2 cellular contexts compared by ENCODE assay signal in the genomic region with DNA sequence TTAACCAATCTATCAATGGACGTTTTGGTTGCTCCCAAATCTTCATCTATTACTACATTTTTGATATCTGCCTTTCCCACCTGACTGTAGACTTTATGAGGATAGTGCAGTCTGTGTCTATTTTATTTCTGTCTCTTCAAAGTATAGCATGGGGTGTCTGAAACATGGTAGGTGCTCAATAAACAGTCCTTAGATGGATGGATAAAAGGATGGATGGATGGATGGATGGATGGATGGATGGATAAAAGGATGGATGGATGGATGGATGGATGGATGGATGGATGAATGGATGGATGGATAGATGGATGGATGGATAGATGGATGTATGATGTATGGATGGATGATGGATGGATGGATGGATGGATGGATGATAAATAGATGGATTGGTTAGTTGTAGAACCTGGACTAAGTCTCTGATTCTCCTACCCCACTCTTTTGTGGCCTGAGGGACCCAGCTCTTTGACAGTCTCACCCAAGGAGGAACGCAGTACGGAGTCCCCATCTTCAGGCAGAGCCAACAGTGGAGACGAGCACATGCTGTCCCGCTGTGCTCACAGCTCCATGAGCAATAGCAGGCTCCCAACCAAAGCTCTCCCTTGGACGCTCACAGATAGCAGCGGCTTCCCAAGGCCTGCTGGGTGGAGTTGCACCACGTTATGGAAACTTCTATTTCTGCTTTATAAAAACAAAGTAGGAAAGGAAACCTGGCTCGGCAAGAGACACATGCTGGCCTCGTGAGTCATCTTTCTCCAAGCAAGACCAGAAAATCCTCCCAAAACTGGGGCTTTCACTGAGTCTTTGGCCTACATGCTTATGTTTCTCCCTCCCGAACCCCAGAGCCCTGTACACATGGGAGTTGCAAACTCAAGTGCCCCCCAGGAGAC.
TF ChIP-seq lines count a peak whose summit lies in the region.

No MANE protein-coding gene starts in this region.

TF ChIP-seq in H1, 55 proteins besides CTCF, POLR2A, EP300 and RAD21 (continues in another document):
- TF ChIP-seq SIRT6 (IDR thresholded peaks at IDR 0.05; ENCODE audit: low read length) = no peak
- no peak for TF ChIP-seq HDAC6 (IDR thresholded peaks at IDR 0.05; ENCODE audit: low read depth, low read length)
- TF ChIP-seq, protein P1, sequence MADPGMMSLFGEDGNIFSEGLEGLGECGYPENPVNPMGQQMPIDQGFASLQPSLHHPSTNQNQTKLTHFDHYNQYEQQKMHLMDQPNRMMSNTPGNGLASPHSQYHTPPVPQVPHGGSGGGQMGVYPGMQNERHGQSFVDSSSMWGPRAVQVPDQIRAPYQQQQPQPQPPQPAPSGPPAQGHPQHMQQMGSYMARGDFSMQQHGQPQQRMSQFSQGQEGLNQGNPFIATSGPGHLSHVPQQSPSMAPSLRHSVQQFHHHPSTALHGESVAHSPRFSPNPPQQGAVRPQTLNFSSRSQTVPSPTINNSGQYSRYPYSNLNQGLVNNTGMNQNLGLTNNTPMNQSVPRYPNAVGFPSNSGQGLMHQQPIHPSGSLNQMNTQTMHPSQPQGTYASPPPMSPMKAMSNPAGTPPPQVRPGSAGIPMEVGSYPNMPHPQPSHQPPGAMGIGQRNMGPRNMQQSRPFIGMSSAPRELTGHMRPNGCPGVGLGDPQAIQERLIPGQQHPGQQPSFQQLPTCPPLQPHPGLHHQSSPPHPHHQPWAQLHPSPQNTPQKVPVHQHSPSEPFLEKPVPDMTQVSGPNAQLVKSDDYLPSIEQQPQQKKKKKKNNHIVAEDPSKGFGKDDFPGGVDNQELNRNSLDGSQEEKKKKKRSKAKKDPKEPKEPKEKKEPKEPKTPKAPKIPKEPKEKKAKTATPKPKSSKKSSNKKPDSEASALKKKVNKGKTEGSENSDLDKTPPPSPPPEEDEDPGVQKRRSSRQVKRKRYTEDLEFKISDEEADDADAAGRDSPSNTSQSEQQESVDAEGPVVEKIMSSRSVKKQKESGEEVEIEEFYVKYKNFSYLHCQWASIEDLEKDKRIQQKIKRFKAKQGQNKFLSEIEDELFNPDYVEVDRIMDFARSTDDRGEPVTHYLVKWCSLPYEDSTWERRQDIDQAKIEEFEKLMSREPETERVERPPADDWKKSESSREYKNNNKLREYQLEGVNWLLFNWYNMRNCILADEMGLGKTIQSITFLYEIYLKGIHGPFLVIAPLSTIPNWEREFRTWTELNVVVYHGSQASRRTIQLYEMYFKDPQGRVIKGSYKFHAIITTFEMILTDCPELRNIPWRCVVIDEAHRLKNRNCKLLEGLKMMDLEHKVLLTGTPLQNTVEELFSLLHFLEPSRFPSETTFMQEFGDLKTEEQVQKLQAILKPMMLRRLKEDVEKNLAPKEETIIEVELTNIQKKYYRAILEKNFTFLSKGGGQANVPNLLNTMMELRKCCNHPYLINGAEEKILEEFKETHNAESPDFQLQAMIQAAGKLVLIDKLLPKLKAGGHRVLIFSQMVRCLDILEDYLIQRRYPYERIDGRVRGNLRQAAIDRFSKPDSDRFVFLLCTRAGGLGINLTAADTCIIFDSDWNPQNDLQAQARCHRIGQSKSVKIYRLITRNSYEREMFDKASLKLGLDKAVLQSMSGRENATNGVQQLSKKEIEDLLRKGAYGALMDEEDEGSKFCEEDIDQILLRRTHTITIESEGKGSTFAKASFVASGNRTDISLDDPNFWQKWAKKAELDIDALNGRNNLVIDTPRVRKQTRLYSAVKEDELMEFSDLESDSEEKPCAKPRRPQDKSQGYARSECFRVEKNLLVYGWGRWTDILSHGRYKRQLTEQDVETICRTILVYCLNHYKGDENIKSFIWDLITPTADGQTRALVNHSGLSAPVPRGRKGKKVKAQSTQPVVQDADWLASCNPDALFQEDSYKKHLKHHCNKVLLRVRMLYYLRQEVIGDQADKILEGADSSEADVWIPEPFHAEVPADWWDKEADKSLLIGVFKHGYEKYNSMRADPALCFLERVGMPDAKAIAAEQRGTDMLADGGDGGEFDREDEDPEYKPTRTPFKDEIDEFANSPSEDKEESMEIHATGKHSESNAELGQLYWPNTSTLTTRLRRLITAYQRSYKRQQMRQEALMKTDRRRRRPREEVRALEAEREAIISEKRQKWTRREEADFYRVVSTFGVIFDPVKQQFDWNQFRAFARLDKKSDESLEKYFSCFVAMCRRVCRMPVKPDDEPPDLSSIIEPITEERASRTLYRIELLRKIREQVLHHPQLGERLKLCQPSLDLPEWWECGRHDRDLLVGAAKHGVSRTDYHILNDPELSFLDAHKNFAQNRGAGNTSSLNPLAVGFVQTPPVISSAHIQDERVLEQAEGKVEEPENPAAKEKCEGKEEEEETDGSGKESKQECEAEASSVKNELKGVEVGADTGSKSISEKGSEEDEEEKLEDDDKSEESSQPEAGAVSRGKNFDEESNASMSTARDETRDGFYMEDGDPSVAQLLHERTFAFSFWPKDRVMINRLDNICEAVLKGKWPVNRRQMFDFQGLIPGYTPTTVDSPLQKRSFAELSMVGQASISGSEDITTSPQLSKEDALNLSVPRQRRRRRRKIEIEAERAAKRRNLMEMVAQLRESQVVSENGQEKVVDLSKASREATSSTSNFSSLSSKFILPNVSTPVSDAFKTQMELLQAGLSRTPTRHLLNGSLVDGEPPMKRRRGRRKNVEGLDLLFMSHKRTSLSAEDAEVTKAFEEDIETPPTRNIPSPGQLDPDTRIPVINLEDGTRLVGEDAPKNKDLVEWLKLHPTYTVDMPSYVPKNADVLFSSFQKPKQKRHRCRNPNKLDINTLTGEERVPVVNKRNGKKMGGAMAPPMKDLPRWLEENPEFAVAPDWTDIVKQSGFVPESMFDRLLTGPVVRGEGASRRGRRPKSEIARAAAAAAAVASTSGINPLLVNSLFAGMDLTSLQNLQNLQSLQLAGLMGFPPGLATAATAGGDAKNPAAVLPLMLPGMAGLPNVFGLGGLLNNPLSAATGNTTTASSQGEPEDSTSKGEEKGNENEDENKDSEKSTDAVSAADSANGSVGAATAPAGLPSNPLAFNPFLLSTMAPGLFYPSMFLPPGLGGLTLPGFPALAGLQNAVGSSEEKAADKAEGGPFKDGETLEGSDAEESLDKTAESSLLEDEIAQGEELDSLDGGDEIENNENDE (IDR thresholded peaks at IDR 0.05; ENCODE audit: insufficient replicate concordance, low read length) = no peak
- no peak for TF ChIP-seq TEAD4 (IDR thresholded peaks at IDR 0.05; ENCODE audit: low read depth, low read length)
- no peak for TF ChIP-seq BCL11A (IDR thresholded peaks at IDR 0.05; ENCODE audit: low read depth in 2 of 2, low read length in 2 of 2)
- no peak for TF ChIP-seq YY1 (IDR thresholded peaks at IDR 0.05; ENCODE audit: low read depth, low read length)
- TF ChIP-seq MAFK (IDR thresholded peaks at IDR 0.05; ENCODE audit: low read depth, low read length) = no peak
- TF ChIP-seq RXRA (IDR thresholded peaks at IDR 0.05; ENCODE audit: insufficient read depth, low read depth, low read length) = no peak
- TF ChIP-seq SIN3A (conservative IDR thresholded peaks at IDR 0.05 in 1 of 2, IDR thresholded peaks at IDR 0.05 in 1 of 2; ENCODE audit: low read depth in 1 of 2, low read length in 2 of 2) = no peak
- TF ChIP-seq TAF1 (IDR thresholded peaks at IDR 0.05; ENCODE audit: low read depth, low read length) = no peak
- TF ChIP-seq TCF12 (IDR thresholded peaks at IDR 0.05; ENCODE audit: low read depth, low read length) = no peak
- no peak for TF ChIP-seq CEBPB (IDR thresholded peaks at IDR 0.05; ENCODE audit: low read depth, low read length)
- TF ChIP-seq BACH1 (IDR thresholded peaks at IDR 0.05; ENCODE audit: low read length) = no peak

TF ChIP-seq in HepG2, 621 proteins besides CTCF, POLR2A, EP300 and RAD21:
- TF ChIP-seq, protein P2, sequence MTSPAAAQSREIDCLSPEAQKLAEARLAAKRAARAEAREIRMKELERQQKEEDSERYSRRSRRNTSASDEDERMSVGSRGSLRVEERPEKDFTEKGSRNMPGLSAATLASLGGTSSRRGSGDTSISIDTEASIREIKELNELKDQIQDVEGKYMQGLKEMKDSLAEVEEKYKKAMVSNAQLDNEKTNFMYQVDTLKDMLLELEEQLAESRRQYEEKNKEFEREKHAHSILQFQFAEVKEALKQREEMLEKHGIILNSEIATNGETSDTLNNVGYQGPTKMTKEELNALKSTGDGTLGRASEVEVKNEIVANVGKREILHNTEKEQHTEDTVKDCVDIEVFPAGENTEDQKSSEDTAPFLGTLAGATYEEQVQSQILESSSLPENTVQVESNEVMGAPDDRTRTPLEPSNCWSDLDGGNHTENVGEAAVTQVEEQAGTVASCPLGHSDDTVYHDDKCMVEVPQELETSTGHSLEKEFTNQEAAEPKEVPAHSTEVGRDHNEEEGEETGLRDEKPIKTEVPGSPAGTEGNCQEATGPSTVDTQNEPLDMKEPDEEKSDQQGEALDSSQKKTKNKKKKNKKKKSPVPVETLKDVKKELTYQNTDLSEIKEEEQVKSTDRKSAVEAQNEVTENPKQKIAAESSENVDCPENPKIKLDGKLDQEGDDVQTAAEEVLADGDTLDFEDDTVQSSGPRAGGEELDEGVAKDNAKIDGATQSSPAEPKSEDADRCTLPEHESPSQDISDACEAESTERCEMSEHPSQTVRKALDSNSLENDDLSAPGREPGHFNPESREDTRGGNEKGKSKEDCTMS (CRISPR knock-in tag; conservative IDR thresholded peaks at IDR 0.05) = no peak
- no peak for TF ChIP-seq RXRA (CRISPR knock-in tag; IDR thresholded peaks at IDR 0.05)
- no peak for TF ChIP-seq MXI1 (IDR thresholded peaks at IDR 0.05; ENCODE audit: borderline replicate concordance, low read depth, low read length)
- no peak for TF ChIP-seq RFX3 (CRISPR knock-in tag; IDR thresholded peaks at IDR 0.05)
- no peak for TF ChIP-seq AGO2 (optimal IDR thresholded peaks at IDR 0.05; ENCODE audit: low read depth, low read length)
- TF ChIP-seq, protein P3, sequence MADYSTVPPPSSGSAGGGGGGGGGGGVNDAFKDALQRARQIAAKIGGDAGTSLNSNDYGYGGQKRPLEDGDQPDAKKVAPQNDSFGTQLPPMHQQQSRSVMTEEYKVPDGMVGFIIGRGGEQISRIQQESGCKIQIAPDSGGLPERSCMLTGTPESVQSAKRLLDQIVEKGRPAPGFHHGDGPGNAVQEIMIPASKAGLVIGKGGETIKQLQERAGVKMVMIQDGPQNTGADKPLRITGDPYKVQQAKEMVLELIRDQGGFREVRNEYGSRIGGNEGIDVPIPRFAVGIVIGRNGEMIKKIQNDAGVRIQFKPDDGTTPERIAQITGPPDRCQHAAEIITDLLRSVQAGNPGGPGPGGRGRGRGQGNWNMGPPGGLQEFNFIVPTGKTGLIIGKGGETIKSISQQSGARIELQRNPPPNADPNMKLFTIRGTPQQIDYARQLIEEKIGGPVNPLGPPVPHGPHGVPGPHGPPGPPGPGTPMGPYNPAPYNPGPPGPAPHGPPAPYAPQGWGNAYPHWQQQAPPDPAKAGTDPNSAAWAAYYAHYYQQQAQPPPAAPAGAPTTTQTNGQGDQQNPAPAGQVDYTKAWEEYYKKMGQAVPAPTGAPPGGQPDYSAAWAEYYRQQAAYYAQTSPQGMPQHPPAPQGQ (CRISPR knock-in tag; IDR thresholded peaks at IDR 0.05; ENCODE audit: borderline replicate concordance) = no peak
- TF ChIP-seq ZNF264 (CRISPR knock-in tag; IDR thresholded peaks at IDR 0.05) = no peak
- no peak for TF ChIP-seq RFX1 (IDR thresholded peaks at IDR 0.05)
- no peak for TF ChIP-seq ZNF441 (CRISPR knock-in tag; IDR thresholded peaks at IDR 0.05; ENCODE audit: borderline replicate concordance)
- TF ChIP-seq GABPA (IDR thresholded peaks at IDR 0.05; ENCODE audit: low read depth, low read length) = no peak
- no peak for TF ChIP-seq GABPA (CRISPR knock-in tag; IDR thresholded peaks at IDR 0.05; ENCODE audit: low read depth)
- no peak for TF ChIP-seq ZSCAN22 (CRISPR knock-in tag; IDR thresholded peaks at IDR 0.05)
